Comparison of ENCODE assay signal across 2 cellular contexts in genomic region chr6:87277123-87277522, GRCh38.
TF ChIP-seq lines count a peak whose summit lies in the region.

No MANE protein-coding gene starts in this region.

TF ChIP-seq in A549, 52 proteins besides CTCF, POLR2A, EP300 and RAD21:
- no peak for TF ChIP-seq KDM5A (IDR thresholded peaks at IDR 0.05)
- no peak for TF ChIP-seq HOXA7 (CRISPR knock-in tag; IDR thresholded peaks at IDR 0.05)
- TF ChIP-seq, protein P1, sequence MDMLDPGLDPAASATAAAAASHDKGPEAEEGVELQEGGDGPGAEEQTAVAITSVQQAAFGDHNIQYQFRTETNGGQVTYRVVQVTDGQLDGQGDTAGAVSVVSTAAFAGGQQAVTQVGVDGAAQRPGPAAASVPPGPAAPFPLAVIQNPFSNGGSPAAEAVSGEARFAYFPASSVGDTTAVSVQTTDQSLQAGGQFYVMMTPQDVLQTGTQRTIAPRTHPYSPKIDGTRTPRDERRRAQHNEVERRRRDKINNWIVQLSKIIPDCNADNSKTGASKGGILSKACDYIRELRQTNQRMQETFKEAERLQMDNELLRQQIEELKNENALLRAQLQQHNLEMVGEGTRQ (IDR thresholded peaks at IDR 0.05), result no peak

TF ChIP-seq in H1, 55 proteins besides CTCF, POLR2A, EP300 and RAD21:
- TF ChIP-seq NANOG (IDR thresholded peaks at IDR 0.05; ENCODE audit: insufficient read depth, low read depth, low read length, poor library complexity, severe bottlenecking) (no peak), CBX5 (IDR thresholded peaks at IDR 0.05; ENCODE audit: low read depth, low read length) (no peak), EGR1 (IDR thresholded peaks at IDR 0.05; ENCODE audit: borderline replicate concordance, low read depth, low read length) (no peak), JUND (IDR thresholded peaks at IDR 0.05; ENCODE audit: low read length) (no peak), CTBP2 (IDR thresholded peaks at IDR 0.05; ENCODE audit: borderline replicate concordance, insufficient read depth, insufficient read length, low read length) (no peak), GTF2F1 (IDR thresholded peaks at IDR 0.05; ENCODE audit: borderline replicate concordance, low read depth, low read length) (no peak), FOSL1 (IDR thresholded peaks at IDR 0.05; ENCODE audit: insufficient read depth, low read depth, low read length) (no peak), BRCA1 (IDR thresholded peaks at IDR 0.05; ENCODE audit: low read depth, low read length) (no peak), YY1 (IDR thresholded peaks at IDR 0.05; ENCODE audit: low read depth, low read length) (no peak)
TF ChIP-seq in H1: peak in this region for 0.
